25 cellular contexts compared by ENCODE assay signal in genomic region chr7:7918736-7919448, GRCh38. TPM values are rescaled to one million over a fixed set of nuclear protein-coding genes. Genes with fewer than 3 reads are reported as not detected.
DNase-seq lines count a peak whose midpoint lies in the region; ATAC-seq and TF ChIP-seq lines count a peak whose summit lies in the region.
"Had no signal": no experiment of that assay in that cellular context is flagged by ENCODE, and none has a peak within 500 bp of the region (broad histone marks: within the 10 kb centered on the region; RNA-seq: fewer than 3 reads in every experiment).

No MANE protein-coding gene starts in this region.

- H2BK5ac ChIP-seq in IMR-90 (ENCODE audit: low read depth, low read length, poor library complexity, severe bottlenecking): no peak overlapping the region

- in situ Hi-C loops in IMR-90 (cut with MboI; ENCODE audit: low sequenced_read_pairs): no loop called here
- in situ Hi-C loops in mammary epithelial cell (cut with MboI; ENCODE audit: low sequenced_read_pairs in 2 of 2): no loop called here

- no peak overlapping the region for H2AK9ac ChIP-seq in IMR-90 (replicated peaks; ENCODE audit: low read depth, low read length, poor library complexity)

- no peak overlapping the region for H2BK120ac ChIP-seq in IMR-90 (ENCODE audit: low read depth, low read length)

- H2AK5ac ChIP-seq in IMR-90 (ENCODE audit: low read depth, low read length): no peak overlapping the region

- peaks cover 4% of the 10 kb centered on the region; the same call in 1 of the 2 replicates for H3F3A ChIP-seq in DOHH2 (ENCODE audit: control insufficient read depth, insufficient read depth)

- POLR2A ChIA-PET in IMR-90 (lab: Charles Lee; ENCODE audit: unreplicated experiment): interaction anchor here (0.6 kb wide), 1 partner anchor 333 kb away, joined by 3 read pairs; no protein-coding TSS in a partner anchor

- CTCF ChIA-PET in IMR-90 (lab: Yijun Ruan, JAX): interaction anchor here (0.6 kb wide), 1 partner anchor 104 kb away, joined by 3 read pairs; no protein-coding TSS in a partner anchor
- CTCF ChIA-PET in mammary epithelial cell (lab: Charles Lee; ENCODE audit: low non-redundant PET): no interaction called here

- no peak overlapping the region for H3K23ac ChIP-seq in IMR-90 (ENCODE audit: low read depth, low read length)

- H4K20me1 ChIP-seq in DOHH2 (ENCODE audit: control insufficient read depth, insufficient read depth, low read depth, low read length) (no peaks in the 10 kb centered on the region), IMR-90 (ENCODE audit: insufficient read depth, low read length) (no peaks in the 10 kb centered on the region), mammary epithelial cell (ENCODE audit: insufficient read depth, low read length) (no peaks in the 10 kb centered on the region)

- TF ChIP-seq POLR2A in IMR-90 (IDR thresholded peaks at IDR 0.05; ENCODE audit: low read depth, low read length): no peak
- TF ChIP-seq POLR2A in gastroesophageal sphincter (IDR thresholded peaks at IDR 0.05): no peak

- H3K4ac ChIP-seq in IMR-90 (ENCODE audit: low read depth, low read length): no peak overlapping the region

- no peaks in the 10 kb centered on the region for H3K79me1 ChIP-seq in IMR-90 (ENCODE audit: low read depth in 1 of 2, low read length in 2 of 2)

- no peak overlapping the region for H2BK20ac ChIP-seq in IMR-90 (ENCODE audit: low read depth, low read length)

- H3K79me2 ChIP-seq in DOHH2 (ENCODE audit: control insufficient read depth, low read length) (no peaks in the 10 kb centered on the region), mammary epithelial cell (ENCODE audit: insufficient read depth, low read length) (no peaks in the 10 kb centered on the region)

- H3K4me2 ChIP-seq in DOHH2 (ENCODE audit: low read length): peak overlapping the region; percentile 76
- H3K4me2 ChIP-seq in IMR-90 (ENCODE audit: low read depth, low read length): no peak overlapping the region
- no peak overlapping the region for H3K4me2 ChIP-seq in mammary epithelial cell (ENCODE audit: insufficient read depth, low read depth, low read length)
- H3K4me2 ChIP-seq: A549 had no signal

- no peak overlapping the region for H3K27ac Mint-ChIP-seq in stimulated activated naive CD8-positive, alpha-beta T cell treated with anti-CD3 and anti-CD28 coated beads, Interleukin-15, amount 100 ng/mL, for 72 hours
- H3K27ac Mint-ChIP-seq: activated CD4-positive, alpha-beta T cell treated with anti-CD3 and anti-CD28 coated beads, Interleukin-2, amount 10 ng/mL, durations not matched to agents 7 days and 5 days; activated naive CD4-positive, alpha-beta T cell treated with anti-CD3 and anti-CD28 coated beads, Interleukin-2, amount 50 U/mL, for 72 hours; brain; natural killer cell; stimulated activated effector memory CD8-positive, alpha-beta T cell treated with anti-CD3 and anti-CD28 coated beads, Interleukin-12 subunit alpha, Interleukin-12 subunit beta, amount 100 ng/mL, for 72 hours had no signal

- no peak overlapping the region for H4K8ac ChIP-seq in IMR-90 (ENCODE audit: low read depth in 2 of 2, low read length in 2 of 2)

- BruUV-seq in IMR-90 (replicated peaks; lab: Mats Ljungman, UMichigan) (no TSS peak), mammary epithelial cell (replicated peaks; lab: Mats Ljungman, UMichigan) (no TSS peak)

- dilution Hi-C loops in IMR-90 (cut with HindIII; ENCODE audit: low sequenced_read_pairs, unreplicated experiment): no loop called here
- dilution Hi-C loops in mammary epithelial cell (cut with HindIII; ENCODE audit: low sequenced_read_pairs): no loop called here

- no peak overlapping the region for H3K4me3 Mint-ChIP-seq in stimulated activated naive CD8-positive, alpha-beta T cell treated with anti-CD3 and anti-CD28 coated beads, Interleukin-15, amount 100 ng/mL, for 72 hours
- H3K4me3 Mint-ChIP-seq: activated CD4-positive, alpha-beta T cell treated with anti-CD3 and anti-CD28 coated beads, Interleukin-2, amount 10 ng/mL, durations not matched to agents 7 days and 5 days; brain; natural killer cell; stimulated activated effector memory CD8-positive, alpha-beta T cell treated with anti-CD3 and anti-CD28 coated beads, Interleukin-12 subunit alpha, Interleukin-12 subunit beta, amount 100 ng/mL, for 72 hours had no signal

- no peaks in the 10 kb centered on the region for H3K9me2 ChIP-seq in DOHH2 (replicated peaks; ENCODE audit: control insufficient read depth, low read length)

- no peak for TF ChIP-seq RAD21 in IMR-90 (IDR thresholded peaks at IDR 0.05; ENCODE audit: low read length)

- H2AFZ ChIP-seq in IMR-90 (replicated peaks; ENCODE audit: low read length, poor library complexity) (no peak overlapping the region), mammary epithelial cell (ENCODE audit: low read depth, low read length) (no peak overlapping the region)

- TF ChIP-seq EP300 in gastroesophageal sphincter (IDR thresholded peaks at IDR 0.05): no peak

- no peak overlapping the region for H3K56ac ChIP-seq in IMR-90 (ENCODE audit: extremely low read depth, insufficient read depth, low read length)

- no peaks in the 10 kb centered on the region for H3K9me1 ChIP-seq in IMR-90 (ENCODE audit: insufficient read depth, low read length)

- no peak for TF ChIP-seq CTCF in DOHH2 (IDR thresholded peaks at IDR 0.05; ENCODE audit: low read depth, low read length, poor library complexity, severe bottlenecking)
- no peak for TF ChIP-seq CTCF in IMR-90 (conservative IDR thresholded peaks at IDR 0.05; ENCODE audit: low read depth, low read length)
- no peak for TF ChIP-seq CTCF in mammary epithelial cell (conservative IDR thresholded peaks at IDR 0.05 in 1 of 2, IDR thresholded peaks at IDR 0.05 in 1 of 2; ENCODE audit: extremely low read depth in 1 of 2, insufficient read depth in 1 of 2, low read depth in 1 of 2, low read length in 2 of 2)
- no peak for TF ChIP-seq CTCF in gastroesophageal sphincter (IDR thresholded peaks at IDR 0.05)

- H3K4me1 Mint-ChIP-seq in stimulated activated naive CD8-positive, alpha-beta T cell treated with anti-CD3 and anti-CD28 coated beads, Interleukin-15, amount 100 ng/mL, for 72 hours: peaks cover 8% of the 10 kb centered on the region

- H3K14ac ChIP-seq in IMR-90 (replicated peaks; ENCODE audit: low read depth, low read length): no peak overlapping the region

- no peak overlapping the region for H3K9ac ChIP-seq in IMR-90 (ENCODE audit: low read depth, low read length)
- H3K9ac ChIP-seq in mammary epithelial cell (ENCODE audit: insufficient read depth, low read length): no peak overlapping the region

- no peak overlapping the region for H4K91ac ChIP-seq in IMR-90 (ENCODE audit: insufficient read depth, low read depth, low read length)

- H3K27me3 Mint-ChIP-seq in stimulated activated naive CD8-positive, alpha-beta T cell treated with anti-CD3 and anti-CD28 coated beads, Interleukin-15, amount 100 ng/mL, for 72 hours: no peaks in the 10 kb centered on the region
- H3K27me3 Mint-ChIP-seq: activated CD4-positive, alpha-beta T cell treated with anti-CD3 and anti-CD28 coated beads, Interleukin-2, amount 10 ng/mL, durations not matched to agents 7 days and 5 days; brain; CD4-positive, CD25-positive, alpha-beta regulatory T cell had no signal

- H3K4me3 ChIP-seq in DOHH2 (ENCODE audit: low read length) (peak overlapping the region; percentile 33), IMR-90 (ENCODE audit: insufficient read depth, low read depth, low read length) (no peak overlapping the region), mammary epithelial cell (replicated peaks in 1 of 3; ENCODE audit: insufficient read depth in 1 of 3, low read depth in 2 of 3, low read length in 3 of 3) (no peak overlapping the region), gastroesophageal sphincter (no peak overlapping the region)
- H3K4me3 ChIP-seq: A549, lung, psoas muscle, SJCRH30, spleen, uterus had no signal

- no peaks in the 10 kb centered on the region for H3K9me3 Mint-ChIP-seq in stimulated activated naive CD8-positive, alpha-beta T cell treated with anti-CD3 and anti-CD28 coated beads, Interleukin-15, amount 100 ng/mL, for 72 hours
- H3K9me3 Mint-ChIP-seq: activated naive CD4-positive, alpha-beta T cell treated with anti-CD3 and anti-CD28 coated beads, Interleukin-2, amount 50 U/mL, for 72 hours; brain; natural killer cell; stimulated activated effector memory CD8-positive, alpha-beta T cell treated with anti-CD3 and anti-CD28 coated beads, Interleukin-12 subunit alpha, Interleukin-12 subunit beta, amount 100 ng/mL, for 72 hours had no signal

- DNase-seq in IMR-90: peak; percentile 20
- peak; percentile 26 for DNase-seq in fibroblast of gingiva (ENCODE audit: low read depth)
- no peak for DNase-seq in mammary epithelial cell
- DNase-seq in NCI-H187 (lab: John Stamatoyannopoulos, UW): no peak
- no peak for DNase-seq in stimulated activated naive CD8-positive, alpha-beta T cell treated with anti-CD3 and anti-CD28 coated beads, Interleukin-15, amount 100 ng/mL, for 72 hours
- DNase-seq: activated CD4-positive, alpha-beta T cell treated with anti-CD3 and anti-CD28 coated beads, Interleukin-2, amount 10 ng/mL, durations not matched to agents 7 days and 5 days; activated T-cell treated with anti-CD3 and anti-CD28 coated beads, Interleukin-2, amount 50 U/mL, for 1 hour; CD4-positive, CD25-positive, alpha-beta regulatory T cell; natural killer cell; NCI-H1436; NCI-H446; PC-3; psoas muscle; SJCRH30; spleen; T1000; uterus had no signal

- H3K36me3 ChIP-seq in DOHH2 (ENCODE audit: control insufficient read depth, low read length) (no peaks in the 10 kb centered on the region; the same call in 1 of the 2 replicates), IMR-90 (ENCODE audit: control insufficient read depth, insufficient read depth, low read length) (no peaks in the 10 kb centered on the region), mammary epithelial cell (ENCODE audit: insufficient read depth, low read length) (no peaks in the 10 kb centered on the region), gastroesophageal sphincter (no peaks in the 10 kb centered on the region)
- H3K36me3 ChIP-seq: SJCRH30, spleen, uterus had no signal

- no peak overlapping the region for H4K5ac ChIP-seq in IMR-90 (ENCODE audit: low read depth, low read length)

- H3K27me3 ChIP-seq in DOHH2 (ENCODE audit: control insufficient read depth, low read length) (no peaks in the 10 kb centered on the region), IMR-90 (ENCODE audit: control insufficient read depth, insufficient read depth, low read length) (no peaks in the 10 kb centered on the region), mammary epithelial cell (ENCODE audit: insufficient read depth, low read length) (no peaks in the 10 kb centered on the region), gastroesophageal sphincter (no peaks in the 10 kb centered on the region)
- H3K27me3 ChIP-seq: SJCRH30, spleen, uterus had no signal

- H3K9me3 ChIP-seq in DOHH2 (ENCODE audit: control insufficient read depth, insufficient read depth, low read length): no peaks in the 10 kb centered on the region
- no peaks in the 10 kb centered on the region for H3K9me3 ChIP-seq in IMR-90 (ENCODE audit: control insufficient read depth, insufficient read depth, low read length)
- H3K9me3 ChIP-seq in mammary epithelial cell (replicated peaks; ENCODE audit: insufficient read depth, low read length): no peaks in the 10 kb centered on the region
- H3K9me3 ChIP-seq in gastroesophageal sphincter: no peaks in the 10 kb centered on the region
- H3K9me3 ChIP-seq: A549, psoas muscle, SJCRH30, spleen, uterus had no signal

- no peak overlapping the region for H2BK15ac ChIP-seq in IMR-90 (ENCODE audit: low read depth, low read length)

- H3K4me1 ChIP-seq in DOHH2 (ENCODE audit: control insufficient read depth, low read length) (peaks cover 58% of the 10 kb centered on the region), IMR-90 (ENCODE audit: control insufficient read depth, insufficient read depth, low read length) (no peaks in the 10 kb centered on the region; the same call in 1 of the 2 replicates), mammary epithelial cell (ENCODE audit: insufficient read depth, low read length) (no peaks in the 10 kb centered on the region), gastroesophageal sphincter (no peaks in the 10 kb centered on the region)
- H3K4me1 ChIP-seq: A549, uterus had no signal

- H3K27ac ChIP-seq in DOHH2 (ENCODE audit: low read depth, low read length) (peak overlapping the region; percentile 55; the same call in 1 of the 2 replicates), IMR-90 (ENCODE audit: insufficient read depth, low read length) (no peak overlapping the region), mammary epithelial cell (ENCODE audit: insufficient read depth, low read depth, low read length) (no peak overlapping the region), gastroesophageal sphincter (no peak overlapping the region)
- H3K27ac ChIP-seq: A549, psoas muscle, SJCRH30, uterus had no signal

- ATAC-seq in GM18907 (IDR thresholded peaks at IDR 0.05; ENCODE audit: unreplicated experiment): peak; percentile 36
- peak; percentile 37 for ATAC-seq in IMR-90 (ENCODE audit: low read depth)
- ATAC-seq in gastroesophageal sphincter: no peak
- ATAC-seq in stimulated activated naive CD8-positive, alpha-beta T cell treated with anti-CD3 and anti-CD28 coated beads, Interleukin-15, amount 100 ng/mL, for 72 hours: no peak
- ATAC-seq: A549; activated naive CD4-positive, alpha-beta T cell treated with anti-CD3 and anti-CD28 coated beads, Interleukin-2, amount 50 U/mL, for 72 hours; natural killer cell; PC-3; psoas muscle had no signal

- intact Hi-C loops in IMR-90 (cut with micrococcal nuclease): no loop called here
- intact Hi-C loops in mammary epithelial cell (cut with micrococcal nuclease): no loop called here

- no peak overlapping the region; the same call in 1 of the 2 replicates for H3K18ac ChIP-seq in IMR-90 (ENCODE audit: low read depth, low read length)

RNA-seq across cellular contexts. Expression of gene GLCCI1, which starts 49.7 kb away (rescaled TPM):
- total RNA-seq in IMR-90 (2012; rRNA removed) (4.1 and 7.8 TPM in 2 replicates), mammary epithelial cell (10 to 100 TPM in 1 of 2 donors, 1 to 10 TPM in 1; 7.0 to 14.6 TPM), gastroesophageal sphincter (10 to 100 TPM in 1 of 4 donors, 1 to 10 TPM in 3; 2.8 to 16.7 (median 5.2) TPM)
- polyA plus RNA-seq in IMR-90 (2012; rRNA removed) (6.2 and 8.9 TPM in 2 replicates), mammary epithelial cell (6.4 TPM)
- polyA plus RNA-seq in IMR-90 (2012; cell fraction: cytosol; rRNA removed): 2.3 and 3.1 TPM in 2 replicates
- polyA plus RNA-seq in IMR-90 (2012; cell fraction: nucleus; rRNA removed; ENCODE audit: low replicate concordance): 6.2 and 20.3 TPM in 2 replicates
- 56.6 TPM for polyA minus RNA-seq in mammary epithelial cell

Comparison
In these comparisons a context has a peak if more than half of its experiments do, and no peak if none do; other contexts are left out.
1. ATAC-seq: peak in GM18907 (single experiment) and IMR-90 (single experiment); none in gastroesophageal sphincter (single experiment) and stimulated activated naive CD8-positive, alpha-beta T cell treated with anti-CD3 and anti-CD28 coated beads, Interleukin-15, amount 100 ng/mL, for 72 hours (single experiment).
2. DNase-seq: peak in IMR-90 (single experiment) and fibroblast of gingiva (single experiment); none in mammary epithelial cell (single experiment), NCI-H187 (0 of 2) and stimulated activated naive CD8-positive, alpha-beta T cell treated with anti-CD3 and anti-CD28 coated beads, Interleukin-15, amount 100 ng/mL, for 72 hours (0 of 2).